Comparison of ENCODE assay signal across 34 cellular contexts in genomic region chrX:149683966-149684730, GRCh38. TPM values are rescaled to one million over a fixed set of nuclear protein-coding genes. Genes with fewer than 3 reads are reported as not detected.
"Had no signal": no experiment of that assay in that cellular context is flagged by ENCODE, and none has a peak within 500 bp of the region (broad histone marks: within the 10 kb centered on the region; RNA-seq: fewer than 3 reads in every experiment).

No MANE protein-coding gene starts in this region.

- H2AFZ ChIP-seq: PC-9 had no signal

- ATAC-seq: activated CD4-positive, alpha-beta T cell treated with anti-CD3 and anti-CD28 coated beads for 36 hours; activated CD4-positive, CD25-positive, alpha-beta regulatory T cell treated with anti-CD3 and anti-CD28 coated beads, Interleukin-2, amount 50 U/mL, for 24 hours; activated CD8-positive, alpha-beta T cell treated with anti-CD3 and anti-CD28 coated beads, Interleukin-2, amount 10 ng/mL, durations not matched to agents 7 days and 5 days had no signal

- H3K4me3 Mint-ChIP-seq: activated CD4-positive, alpha-beta T cell treated with anti-CD3 and anti-CD28 coated beads for 36 hours; activated CD4-positive, alpha-beta T cell treated with anti-CD3 and anti-CD28 coated beads, Interleukin-2, amount 10 ng/mL, durations not matched to agents 7 days and 5 days; activated CD8-positive, alpha-beta T cell treated with anti-CD3 and anti-CD28 coated beads, Interleukin-2, amount 10 ng/mL, durations not matched to agents 7 days and 5 days; activated naive CD4-positive, alpha-beta T cell treated with anti-CD3 and anti-CD28 coated beads, Interleukin-2, amount 50 U/mL, for 24 hours; activated naive CD8-positive, alpha-beta T cell treated with anti-CD3 and anti-CD28 coated beads, Interleukin-2, amount 10 ng/mL, durations not matched to agents 7 days and 5 days; activated T-cell treated with anti-CD3 and anti-CD28 coated beads, Interleukin-2, amount 50 U/mL, for 24 hours; central memory CD8-positive, alpha-beta T cell had no signal

- H3K4me2 ChIP-seq: PC-9 had no signal

- H3K27ac ChIP-seq: ascending aorta, cardiac muscle cell, PC-9, SK-N-MC had no signal

- DNase-seq: activated CD4-positive, alpha-beta T cell treated with anti-CD3 and anti-CD28 coated beads for 36 hours; activated CD4-positive, alpha-beta T cell treated with anti-CD3 and anti-CD28 coated beads, Interleukin-2, amount 10 ng/mL, durations not matched to agents 7 days and 5 days; activated CD4-positive, alpha-beta T cell treated with anti-CD3 and anti-CD28 coated beads, Interleukin-2, amount 50 U/mL, for 48 hours; activated CD8-positive, alpha-beta T cell treated with anti-CD3 and anti-CD28 coated beads, Interleukin-2, amount 10 ng/mL, durations not matched to agents 7 days and 5 days; activated gamma-delta T cell; activated naive CD4-positive, alpha-beta T cell treated with Interleukin-2 at 50 U/mL for 16 hours; activated naive CD8-positive, alpha-beta T cell treated with anti-CD3 and anti-CD28 coated beads, Interleukin-2, amount 10 ng/mL, durations not matched to agents 7 days and 5 days; activated T-cell treated with anti-CD3 and anti-CD28 coated beads, Interleukin-2, amount 50 U/mL, for 24 hours; amygdala; NCI-H1092 treated with DMSO at 0.1 percent for 48 hours; NCI-H1417; NCI-H146; NCI-H187; NCI-H2029 treated with DMSO at 0.1 percent for 48 hours; NCI-H2107; NCI-H2171; NCI-H510A; NCI-H526; NCI-H748 treated with DMSO at 0.1 percent for 48 hours; Right ventricle myocardium superior; T1000 had no signal

- H3K4me3 ChIP-seq: ascending aorta, cardiac muscle cell, PC-9, SK-N-MC had no signal

- H3K9me3 Mint-ChIP-seq: activated CD4-positive, alpha-beta T cell treated with anti-CD3 and anti-CD28 coated beads, Interleukin-2, amount 10 ng/mL, durations not matched to agents 7 days and 5 days; activated naive CD4-positive, alpha-beta T cell treated with anti-CD3 and anti-CD28 coated beads, Interleukin-2, amount 50 U/mL, for 24 hours; activated naive CD8-positive, alpha-beta T cell treated with anti-CD3 and anti-CD28 coated beads, Interleukin-2, amount 10 ng/mL, durations not matched to agents 7 days and 5 days; activated T-cell treated with anti-CD3 and anti-CD28 coated beads, Interleukin-2, amount 50 U/mL, for 24 hours; activated T-helper 2 cell treated with anti-CD3 and anti-CD28 coated beads, Interferon-gamma antibody, Interleukin-2, Interleukin-4, amounts not matched to agents 10 μg/mL and 5 μg/mL and 100 μg/mL, durations not matched to agents 14 hours and 24 hours and 36 hours; central memory CD8-positive, alpha-beta T cell had no signal

- H3K36me3 ChIP-seq: ascending aorta, cardiac muscle cell had no signal

- H3K27me3 ChIP-seq: ascending aorta, cardiac muscle cell had no signal

- H3K27ac Mint-ChIP-seq: activated CD4-positive, alpha-beta T cell treated with anti-CD3 and anti-CD28 coated beads for 36 hours; activated CD4-positive, alpha-beta T cell treated with anti-CD3 and anti-CD28 coated beads, Interleukin-2, amount 10 ng/mL, durations not matched to agents 7 days and 5 days; activated CD8-positive, alpha-beta T cell treated with anti-CD3 and anti-CD28 coated beads, Interleukin-2, amount 10 ng/mL, durations not matched to agents 7 days and 5 days; activated naive CD4-positive, alpha-beta T cell treated with anti-CD3 and anti-CD28 coated beads, Interleukin-2, amount 50 U/mL, for 24 hours; activated naive CD8-positive, alpha-beta T cell treated with anti-CD3 and anti-CD28 coated beads, Interleukin-2, amount 10 ng/mL, durations not matched to agents 7 days and 5 days; activated T-cell treated with anti-CD3 and anti-CD28 coated beads, Interleukin-2, amount 50 U/mL, for 24 hours; activated T-helper 2 cell treated with anti-CD3 and anti-CD28 coated beads, Interferon-gamma antibody, Interleukin-2, Interleukin-4, amounts not matched to agents 10 μg/mL and 5 μg/mL and 100 μg/mL, durations not matched to agents 14 hours and 24 hours and 36 hours had no signal

- H3K27me3 Mint-ChIP-seq: activated CD4-positive, alpha-beta T cell treated with anti-CD3 and anti-CD28 coated beads, Interleukin-2, amount 10 ng/mL, durations not matched to agents 7 days and 5 days; activated naive CD4-positive, alpha-beta T cell treated with anti-CD3 and anti-CD28 coated beads, Interleukin-2, amount 50 U/mL, for 24 hours had no signal

- H3K4me1 ChIP-seq: ascending aorta had no signal

- H3K36me3 Mint-ChIP-seq: activated naive CD4-positive, alpha-beta T cell treated with anti-CD3 and anti-CD28 coated beads, Interleukin-2, amount 50 U/mL, for 24 hours; activated naive CD8-positive, alpha-beta T cell treated with anti-CD3 and anti-CD28 coated beads, Interleukin-2, amount 10 ng/mL, durations not matched to agents 7 days and 5 days had no signal

- H3K9me3 ChIP-seq: ascending aorta had no signal

- H3K4me1 Mint-ChIP-seq: activated CD4-positive, alpha-beta T cell treated with anti-CD3 and anti-CD28 coated beads for 36 hours; activated CD4-positive, alpha-beta T cell treated with anti-CD3 and anti-CD28 coated beads, Interleukin-2, amount 10 ng/mL, durations not matched to agents 7 days and 5 days; activated naive CD4-positive, alpha-beta T cell treated with anti-CD3 and anti-CD28 coated beads, Interleukin-2, amount 50 U/mL, for 24 hours; activated naive CD8-positive, alpha-beta T cell treated with anti-CD3 and anti-CD28 coated beads, Interleukin-2, amount 10 ng/mL, durations not matched to agents 7 days and 5 days; central memory CD8-positive, alpha-beta T cell had no signal

RNA-seq across cellular contexts. Expression of gene MAGEA11, which starts 27.7 kb away (rescaled TPM):
- total RNA-seq: activated CD4-positive, alpha-beta T cell treated with anti-CD3 and anti-CD28 coated beads for 36 hours; activated CD4-positive, alpha-beta T cell treated with anti-CD3 and anti-CD28 coated beads, Interleukin-2, amount 10 ng/mL, durations not matched to agents 7 days and 5 days; activated CD8-positive, alpha-beta T cell treated with anti-CD3 and anti-CD28 coated beads, Interleukin-2, amount 10 ng/mL, durations not matched to agents 7 days and 5 days; activated naive CD8-positive, alpha-beta T cell treated with anti-CD3 and anti-CD28 coated beads, Interleukin-2, amount 10 ng/mL, durations not matched to agents 7 days and 5 days; activated T-helper 2 cell treated with anti-CD3 and anti-CD28 coated beads, Interferon-gamma antibody, Interleukin-2, Interleukin-4, amounts not matched to agents 10 μg/mL and 5 μg/mL and 100 μg/mL, durations not matched to agents 14 hours and 24 hours and 36 hours; ascending aorta; cardiac muscle cell; chondrocyte; LHCN-M2; OCI-LY7; PC-9; Right ventricle myocardium superior; T-helper 1 cell treated with Interleukin-12 subunit alpha and Interleukin-12 subunit beta and Interleukin-4 antibody, amounts not matched to agents 30 ng/mL and 1 ng/mL, for 36 hours; T-helper 2 cell treated with Interferon-gamma antibody and Interleukin-4, amounts not matched to agents 100 ng/mL and 5 ng/mL, for 36 hours had no signal
